Comparison of ENCODE assay signal across 2 cellular contexts in the genomic region with DNA sequence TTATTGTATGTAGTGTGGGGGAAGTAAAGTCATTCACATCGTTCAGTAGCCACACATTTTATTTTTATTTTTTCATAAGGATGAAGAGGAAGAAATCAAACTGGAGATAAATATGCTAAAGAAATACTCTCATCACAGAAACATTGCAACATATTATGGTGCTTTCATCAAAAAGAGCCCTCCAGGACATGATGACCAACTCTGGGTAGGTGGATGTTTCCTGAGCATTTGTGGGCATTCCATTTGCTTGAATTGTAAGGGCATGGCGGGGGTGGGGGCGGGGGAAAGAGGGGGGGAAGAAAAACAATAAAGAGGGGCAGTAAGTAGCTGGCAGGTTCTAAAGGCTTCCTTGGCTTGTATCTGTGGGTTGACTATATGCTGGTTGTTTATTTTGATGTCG.
TF ChIP-seq lines count a peak whose summit lies in the region.

No MANE protein-coding gene starts in this region.

TF ChIP-seq in SK-N-SH, 30 proteins besides CTCF, POLR2A, EP300 and RAD21 (continued from another document):
- TF ChIP-seq, protein P1, sequence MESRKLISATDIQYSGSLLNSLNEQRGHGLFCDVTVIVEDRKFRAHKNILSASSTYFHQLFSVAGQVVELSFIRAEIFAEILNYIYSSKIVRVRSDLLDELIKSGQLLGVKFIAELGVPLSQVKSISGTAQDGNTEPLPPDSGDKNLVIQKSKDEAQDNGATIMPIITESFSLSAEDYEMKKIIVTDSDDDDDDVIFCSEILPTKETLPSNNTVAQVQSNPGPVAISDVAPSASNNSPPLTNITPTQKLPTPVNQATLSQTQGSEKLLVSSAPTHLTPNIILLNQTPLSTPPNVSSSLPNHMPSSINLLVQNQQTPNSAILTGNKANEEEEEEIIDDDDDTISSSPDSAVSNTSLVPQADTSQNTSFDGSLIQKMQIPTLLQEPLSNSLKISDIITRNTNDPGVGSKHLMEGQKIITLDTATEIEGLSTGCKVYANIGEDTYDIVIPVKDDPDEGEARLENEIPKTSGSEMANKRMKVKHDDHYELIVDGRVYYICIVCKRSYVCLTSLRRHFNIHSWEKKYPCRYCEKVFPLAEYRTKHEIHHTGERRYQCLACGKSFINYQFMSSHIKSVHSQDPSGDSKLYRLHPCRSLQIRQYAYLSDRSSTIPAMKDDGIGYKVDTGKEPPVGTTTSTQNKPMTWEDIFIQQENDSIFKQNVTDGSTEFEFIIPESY (IDR thresholded peaks at IDR 0.05; ENCODE audit: borderline replicate concordance, low read depth): no peak
- no peak for TF ChIP-seq RFX5 (IDR thresholded peaks at IDR 0.05; ENCODE audit: low read length)
- TF ChIP-seq, protein P2, sequence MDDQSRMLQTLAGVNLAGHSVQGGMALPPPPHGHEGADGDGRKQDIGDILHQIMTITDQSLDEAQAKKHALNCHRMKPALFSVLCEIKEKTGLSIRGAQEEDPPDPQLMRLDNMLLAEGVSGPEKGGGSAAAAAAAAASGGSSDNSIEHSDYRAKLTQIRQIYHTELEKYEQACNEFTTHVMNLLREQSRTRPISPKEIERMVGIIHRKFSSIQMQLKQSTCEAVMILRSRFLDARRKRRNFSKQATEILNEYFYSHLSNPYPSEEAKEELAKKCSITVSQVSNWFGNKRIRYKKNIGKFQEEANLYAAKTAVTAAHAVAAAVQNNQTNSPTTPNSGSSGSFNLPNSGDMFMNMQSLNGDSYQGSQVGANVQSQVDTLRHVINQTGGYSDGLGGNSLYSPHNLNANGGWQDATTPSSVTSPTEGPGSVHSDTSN (IDR thresholded peaks at IDR 0.05): no peak
- no peak for TF ChIP-seq TCF12 (IDR thresholded peaks at IDR 0.05)
- no peak for TF ChIP-seq JUND (IDR thresholded peaks at IDR 0.05)
- TF ChIP-seq MEF2A (IDR thresholded peaks at IDR 0.05; ENCODE audit: borderline replicate concordance, low read depth): no peak
- TF ChIP-seq SIN3A (IDR thresholded peaks at IDR 0.05; ENCODE audit: borderline replicate concordance, low read depth, low read length): no peak
- TF ChIP-seq, protein P3, sequence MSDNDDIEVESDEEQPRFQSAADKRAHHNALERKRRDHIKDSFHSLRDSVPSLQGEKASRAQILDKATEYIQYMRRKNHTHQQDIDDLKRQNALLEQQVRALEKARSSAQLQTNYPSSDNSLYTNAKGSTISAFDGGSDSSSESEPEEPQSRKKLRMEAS (IDR thresholded peaks at IDR 0.05; ENCODE audit: low read depth): no peak

TF ChIP-seq in SK-N-SH treated with all-trans-retinoic acid at 6 μM for 48 hours, 23 proteins besides CTCF, POLR2A, EP300 and RAD21 (continued from another document):
- TF ChIP-seq, protein P4, sequence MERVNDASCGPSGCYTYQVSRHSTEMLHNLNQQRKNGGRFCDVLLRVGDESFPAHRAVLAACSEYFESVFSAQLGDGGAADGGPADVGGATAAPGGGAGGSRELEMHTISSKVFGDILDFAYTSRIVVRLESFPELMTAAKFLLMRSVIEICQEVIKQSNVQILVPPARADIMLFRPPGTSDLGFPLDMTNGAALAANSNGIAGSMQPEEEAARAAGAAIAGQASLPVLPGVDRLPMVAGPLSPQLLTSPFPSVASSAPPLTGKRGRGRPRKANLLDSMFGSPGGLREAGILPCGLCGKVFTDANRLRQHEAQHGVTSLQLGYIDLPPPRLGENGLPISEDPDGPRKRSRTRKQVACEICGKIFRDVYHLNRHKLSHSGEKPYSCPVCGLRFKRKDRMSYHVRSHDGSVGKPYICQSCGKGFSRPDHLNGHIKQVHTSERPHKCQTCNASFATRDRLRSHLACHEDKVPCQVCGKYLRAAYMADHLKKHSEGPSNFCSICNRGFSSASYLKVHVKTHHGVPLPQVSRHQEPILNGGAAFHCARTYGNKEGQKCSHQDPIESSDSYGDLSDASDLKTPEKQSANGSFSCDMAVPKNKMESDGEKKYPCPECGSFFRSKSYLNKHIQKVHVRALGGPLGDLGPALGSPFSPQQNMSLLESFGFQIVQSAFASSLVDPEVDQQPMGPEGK (CRISPR knock-in tag; IDR thresholded peaks at IDR 0.05; ENCODE audit: borderline replicate concordance): no peak
- no peak for TF ChIP-seq BACH2 (CRISPR knock-in tag; IDR thresholded peaks at IDR 0.05; ENCODE audit: borderline replicate concordance)
- TF ChIP-seq, protein P5, sequence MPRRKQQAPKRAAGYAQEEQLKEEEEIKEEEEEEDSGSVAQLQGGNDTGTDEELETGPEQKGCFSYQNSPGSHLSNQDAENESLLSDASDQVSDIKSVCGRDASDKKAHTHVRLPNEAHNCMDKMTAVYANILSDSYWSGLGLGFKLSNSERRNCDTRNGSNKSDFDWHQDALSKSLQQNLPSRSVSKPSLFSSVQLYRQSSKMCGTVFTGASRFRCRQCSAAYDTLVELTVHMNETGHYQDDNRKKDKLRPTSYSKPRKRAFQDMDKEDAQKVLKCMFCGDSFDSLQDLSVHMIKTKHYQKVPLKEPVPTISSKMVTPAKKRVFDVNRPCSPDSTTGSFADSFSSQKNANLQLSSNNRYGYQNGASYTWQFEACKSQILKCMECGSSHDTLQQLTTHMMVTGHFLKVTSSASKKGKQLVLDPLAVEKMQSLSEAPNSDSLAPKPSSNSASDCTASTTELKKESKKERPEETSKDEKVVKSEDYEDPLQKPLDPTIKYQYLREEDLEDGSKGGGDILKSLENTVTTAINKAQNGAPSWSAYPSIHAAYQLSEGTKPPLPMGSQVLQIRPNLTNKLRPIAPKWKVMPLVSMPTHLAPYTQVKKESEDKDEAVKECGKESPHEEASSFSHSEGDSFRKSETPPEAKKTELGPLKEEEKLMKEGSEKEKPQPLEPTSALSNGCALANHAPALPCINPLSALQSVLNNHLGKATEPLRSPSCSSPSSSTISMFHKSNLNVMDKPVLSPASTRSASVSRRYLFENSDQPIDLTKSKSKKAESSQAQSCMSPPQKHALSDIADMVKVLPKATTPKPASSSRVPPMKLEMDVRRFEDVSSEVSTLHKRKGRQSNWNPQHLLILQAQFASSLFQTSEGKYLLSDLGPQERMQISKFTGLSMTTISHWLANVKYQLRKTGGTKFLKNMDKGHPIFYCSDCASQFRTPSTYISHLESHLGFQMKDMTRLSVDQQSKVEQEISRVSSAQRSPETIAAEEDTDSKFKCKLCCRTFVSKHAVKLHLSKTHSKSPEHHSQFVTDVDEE (CRISPR knock-in tag; IDR thresholded peaks at IDR 0.05): no peak
- no peak for TF ChIP-seq ZNF565 (CRISPR knock-in tag; conservative IDR thresholded peaks at IDR 0.05; ENCODE audit: low read depth)
- TF ChIP-seq, protein P6, sequence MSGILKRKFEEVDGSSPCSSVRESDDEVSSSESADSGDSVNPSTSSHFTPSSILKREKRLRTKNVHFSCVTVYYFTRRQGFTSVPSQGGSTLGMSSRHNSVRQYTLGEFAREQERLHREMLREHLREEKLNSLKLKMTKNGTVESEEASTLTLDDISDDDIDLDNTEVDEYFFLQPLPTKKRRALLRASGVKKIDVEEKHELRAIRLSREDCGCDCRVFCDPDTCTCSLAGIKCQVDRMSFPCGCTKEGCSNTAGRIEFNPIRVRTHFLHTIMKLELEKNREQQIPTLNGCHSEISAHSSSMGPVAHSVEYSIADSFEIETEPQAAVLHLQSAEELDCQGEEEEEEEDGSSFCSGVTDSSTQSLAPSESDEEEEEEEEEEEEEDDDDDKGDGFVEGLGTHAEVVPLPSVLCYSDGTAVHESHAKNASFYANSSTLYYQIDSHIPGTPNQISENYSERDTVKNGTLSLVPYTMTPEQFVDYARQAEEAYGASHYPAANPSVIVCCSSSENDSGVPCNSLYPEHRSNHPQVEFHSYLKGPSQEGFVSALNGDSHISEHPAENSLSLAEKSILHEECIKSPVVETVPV (CRISPR knock-in tag; IDR thresholded peaks at IDR 0.05): no peak
- TF ChIP-seq GLIS3 (CRISPR knock-in tag; IDR thresholded peaks at IDR 0.05): no peak
